3 cellular contexts compared by ENCODE assay signal in genomic region chr5:9244417-9244816, GRCh38.
A peak's percentile ranks its signal among the peaks of the same experiment; 100 is the strongest.
TF ChIP-seq lines count a peak whose summit lies in the region.

No MANE protein-coding gene starts in this region.

TF ChIP-seq in GM23338, 12 proteins besides CTCF, POLR2A, EP300 and RAD21 (continued from another document):
- peak; percentile 34 for TF ChIP-seq REST (IDR thresholded peaks at IDR 0.05; ENCODE audit: unreplicated experiment)

TF ChIP-seq in HEK293, 187 proteins besides CTCF, POLR2A, EP300 and RAD21 (continued from another document):
- TF ChIP-seq REST (tag by site-specific recombination; IDR thresholded peaks at IDR 0.05) (0 out of 2 replicates have a peak, but pooled peaks have one; percentile 29), ZNF280D (tag by site-specific recombination; IDR thresholded peaks at IDR 0.05) (no peak), ZNF24 (tag by site-specific recombination; IDR thresholded peaks at IDR 0.05) (no peak), ZNF48 (tag by site-specific recombination; IDR thresholded peaks at IDR 0.05) (no peak)

TF ChIP-seq in GM12878, 131 proteins besides CTCF, POLR2A, EP300 and RAD21 (continued from another document):
- TF ChIP-seq PRDM15 (CRISPR knock-in tag; IDR thresholded peaks at IDR 0.05) (no peak), RB1 (IDR thresholded peaks at IDR 0.05; ENCODE audit: borderline replicate concordance) (no peak)
